10 cellular contexts compared by ENCODE assay signal in genomic region chr4:68905598-68906237, GRCh38. TPM values are rescaled to one million over a fixed set of nuclear protein-coding genes. Genes with fewer than 3 reads are reported as not detected.
DNase-seq lines count a peak whose midpoint lies in the region; ATAC-seq and TF ChIP-seq lines count a peak whose summit lies in the region.
"Had no signal": no experiment of that assay in that cellular context is flagged by ENCODE, and none has a peak within 500 bp of the region (broad histone marks: within the 10 kb centered on the region; RNA-seq: fewer than 3 reads in every experiment).

No MANE protein-coding gene starts in this region.

- H3K9me3 Mint-ChIP-seq in nephron progenitor cell: no peaks in the 10 kb centered on the region

- H3K4me1 ChIP-seq in esophagus muscularis mucosa: peaks cover 0 to 21% (median 18%) of the 10 kb centered on the region in 4 donors

- DNase-seq in DMS53 (lab: John Stamatoyannopoulos, UW) (peak; percentile 88), NCI-H345 (lab: John Stamatoyannopoulos, UW) (peak; percentile 86), esophagus muscularis mucosa (ENCODE audit: extremely low spot score) (no peak), nephron progenitor cell (no peak), NCI-H2227 treated with DMSO at 0.1 percent for 48 hours (lab: John Stamatoyannopoulos, UW) (no peak), NCI-H524 (lab: John Stamatoyannopoulos, UW) (no peak), NCI-H187 treated with DMSO at 0.1 percent for 48 hours (lab: John Stamatoyannopoulos, UW) (no peak)
- DNase-seq: activated T-cell treated with anti-CD3 and anti-CD28 coated beads for 4 hours had no signal

- H3K27ac ChIP-seq in esophagus muscularis mucosa (replicated peaks in 1 of 4): peak overlapping the region in 1 of 4 donors; percentile 18
- H3K27ac ChIP-seq: epithelial cell of prostate had no signal

- H3K9me3 ChIP-seq in esophagus muscularis mucosa: no peaks in the 10 kb centered on the region

- H3K4me3 ChIP-seq in esophagus muscularis mucosa: peak overlapping the region; percentile 22 to 43 (median 26)

- TF ChIP-seq CTCF in esophagus muscularis mucosa (IDR thresholded peaks at IDR 0.05) (no peak), nephron progenitor cell (IDR thresholded peaks at IDR 0.05) (no peak)

- no peaks in the 10 kb centered on the region for H3K27me3 ChIP-seq in esophagus muscularis mucosa

- peaks cover 22% of the 10 kb centered on the region for H3K4me1 Mint-ChIP-seq in nephron progenitor cell

- TF ChIP-seq EP300 in esophagus muscularis mucosa (IDR thresholded peaks at IDR 0.05): no peak

- WGBS in esophagus muscularis mucosa: 55% methylated on average over 4 of the region's 4 CpGs

- no peak for ATAC-seq in HG02571 (IDR thresholded peaks at IDR 0.05; ENCODE audit: unreplicated experiment)

- no peaks in the 10 kb centered on the region for H3K36me3 Mint-ChIP-seq in nephron progenitor cell (ENCODE audit: low read depth)

- H3K27me3 Mint-ChIP-seq in nephron progenitor cell (ENCODE audit: low read depth, poor library complexity): peaks cover 4% of the 10 kb centered on the region

- intact Hi-C loops in esophagus muscularis mucosa (cut with DNase I): no loop called here

- no peak for TF ChIP-seq POLR2A in esophagus muscularis mucosa (IDR thresholded peaks at IDR 0.05; ENCODE audit: low read depth)

- no peak overlapping the region for H3K27ac Mint-ChIP-seq in nephron progenitor cell

- peak overlapping the region; percentile 76 for H3K4me3 Mint-ChIP-seq in nephron progenitor cell

- H3K36me3 ChIP-seq in esophagus muscularis mucosa: no peaks in the 10 kb centered on the region

RNA-seq across cellular contexts. Expression of gene UGT2A3, which starts 45.9 kb away (rescaled TPM):
- total RNA-seq in esophagus muscularis mucosa: not detected

Comparison
In these comparisons a context has a peak if more than half of its experiments do, and no peak if none do; other contexts are left out.
1. DNase-seq: peak in DMS53 (single experiment) and NCI-H345 (single experiment); none in esophagus muscularis mucosa (single experiment), nephron progenitor cell (single experiment), NCI-H2227 treated with DMSO at 0.1 percent for 48 hours (single experiment), NCI-H524 (0 of 2) and NCI-H187 treated with DMSO at 0.1 percent for 48 hours (single experiment).